1 cellular context compared by ENCODE assay signal in genomic region chr16:75120253-75120652, GRCh38.
TF ChIP-seq lines count a peak whose summit lies in the region.

No MANE protein-coding gene starts in this region.

TF ChIP-seq in GM23338, 12 proteins besides CTCF, POLR2A, EP300 and RAD21:
- no peak for TF ChIP-seq ZNF462 (CRISPR knock-in tag; IDR thresholded peaks at IDR 0.05)
- no peak for TF ChIP-seq JUNB (IDR thresholded peaks at IDR 0.05; ENCODE audit: unreplicated experiment)
- TF ChIP-seq STAT1 (IDR thresholded peaks at IDR 0.05; ENCODE audit: unreplicated experiment): no peak
- no peak for TF ChIP-seq ETS1 (IDR thresholded peaks at IDR 0.05)
- no peak for TF ChIP-seq CREB1 (CRISPR knock-in tag; IDR thresholded peaks at IDR 0.05; ENCODE audit: low read depth)
- no peak for TF ChIP-seq EZH2phosphoT487 (IDR thresholded peaks at IDR 0.05; ENCODE audit: unreplicated experiment)
- TF ChIP-seq EZH2 (IDR thresholded peaks at IDR 0.05; ENCODE audit: low read depth, unreplicated experiment): no peak
- no peak for TF ChIP-seq ZNF331 (CRISPR knock-in tag; IDR thresholded peaks at IDR 0.05; ENCODE audit: low read depth)
- no peak for TF ChIP-seq POLR2AphosphoS5 (IDR thresholded peaks at IDR 0.05; ENCODE audit: low read depth)
- TF ChIP-seq ZNF114 (CRISPR knock-in tag; IDR thresholded peaks at IDR 0.05): no peak
- TF ChIP-seq REST (IDR thresholded peaks at IDR 0.05; ENCODE audit: unreplicated experiment): no peak
